ENCODE assay signal across 29 cellular contexts in genomic region chr9:110561826-110562225, GRCh38.
"Had no signal": no experiment of that assay in that cellular context is flagged by ENCODE, and none has a peak within 500 bp of the region (broad histone marks: within the 10 kb centered on the region; RNA-seq: fewer than 3 reads in every experiment).

No MANE protein-coding gene starts in this region.

- H3K9me3 ChIP-seq: suprapubic skin, testis, thoracic aorta, thyroid gland, tibial artery, transverse colon, upper lobe of left lung, upper lobe of right lung, uterus, vagina had no signal

- H3K27me3 Mint-ChIP-seq: stimulated activated memory B cell treated with anti-CD40 and anti-IgM and Interleukin-4, amounts not matched to agents 10 μg/mL and 1 μg/mL and 100 μg/mL, for 72 hours; stimulated activated naive CD8-positive, alpha-beta T cell treated with anti-CD3 and anti-CD28 coated beads, Interleukin-15, Interleukin-2, amounts not matched to agents 100 ng/mL and 50 ng/mL, for 24 hours had no signal

- H3K27ac ChIP-seq: stomach, suprapubic skin, testis, thoracic aorta, thyroid gland, tibial artery, tibial nerve, transverse colon, upper lobe of left lung, upper lobe of right lung, uterus, vagina had no signal

- ATAC-seq: stimulated activated effector memory CD8-positive, alpha-beta T cell treated with anti-CD3 and anti-CD28 coated beads, Interleukin-12 subunit alpha, Interleukin-12 subunit beta, amount 100 ng/mL, for 72 hours; stimulated activated memory B cell treated with anti-CD40 and anti-IgM and Interleukin-4, amounts not matched to agents 10 μg/mL and 1 μg/mL and 100 μg/mL, for 72 hours; stimulated activated naive B cell treated with anti-CD40 and anti-IgM and Interleukin-4, amounts not matched to agents 10 μg/mL and 1 μg/mL and 100 μg/mL, for 72 hours; stimulated activated naive CD8-positive, alpha-beta T cell treated with anti-CD3 and anti-CD28 coated beads, Interleukin-15, amount 100 ng/mL, for 72 hours; stimulated activated naive CD8-positive, alpha-beta T cell treated with anti-CD3 and anti-CD28 coated beads, Interleukin-15, Interleukin-2, amounts not matched to agents 100 U/mL and 50 U/mL, for 24 hours; upper lobe of right lung had no signal

- H3K4me1 ChIP-seq: stomach, suprapubic skin, testis, thyroid gland, tibial nerve, transverse colon, upper lobe of left lung, upper lobe of right lung, uterus, vagina had no signal

- DNase-seq: stimulated activated CD4-positive, alpha-beta T cell treated with anti-CD3 and anti-CD28 coated beads, Interleukin-2, amount 100 ng/mL, for 48 hours; stimulated activated CD4-positive, alpha-beta T cell treated with anti-CD3 and anti-CD28 coated beads, Interleukin-4, amount 100 ng/mL, for 1 hour; stimulated activated CD4-positive, alpha-beta T cell treated with anti-CD3 and anti-CD28 coated beads, Interleukin-4, amount 100 ng/mL, for 24 hours; stimulated activated CD4-positive, alpha-beta T cell treated with anti-CD3 and anti-CD28 coated beads, Interleukin-4, amount 100 ng/mL, for 4 hours; stimulated activated CD8-positive, alpha-beta memory T cell treated with anti-CD3 and anti-CD28 coated beads, Interleukin-4, amount 100 ng/mL, for 48 hours; stimulated activated naive B cell treated with anti-CD40 and anti-IgM and Interleukin-4, amounts not matched to agents 10 μg/mL and 1 μg/mL and 100 μg/mL, for 72 hours; stimulated activated naive CD4-positive, alpha-beta T cell; stimulated activated naive CD4-positive, alpha-beta T cell treated with Interleukin-2 at 50 U/mL for 16 hours; stimulated activated naive CD8-positive, alpha-beta T cell treated with anti-CD3 and anti-CD28 coated beads, Interleukin-15, amount 100 ng/mL, for 72 hours; stimulated activated naive CD8-positive, alpha-beta T cell treated with anti-CD3 and anti-CD28 coated beads, Interleukin-15, Interleukin-2, amounts not matched to agents 100 U/mL and 50 U/mL, for 24 hours; stomach; substantia nigra; testis; thyroid gland; tibial artery; transverse colon; trophoblast cell; upper lobe of left lung; upper lobe of right lung; uterus had no signal

- H3K27ac Mint-ChIP-seq: stimulated activated effector memory CD8-positive, alpha-beta T cell treated with anti-CD3 and anti-CD28 coated beads, Interleukin-12 subunit alpha, Interleukin-12 subunit beta, amount 100 ng/mL, for 72 hours; stimulated activated memory B cell treated with anti-CD40 and anti-IgM and Interleukin-4, amounts not matched to agents 10 μg/mL and 1 μg/mL and 100 μg/mL, for 72 hours; stimulated activated naive B cell treated with anti-CD40 and anti-IgM and Interleukin-4, amounts not matched to agents 10 μg/mL and 1 μg/mL and 100 μg/mL, for 72 hours; stimulated activated naive CD8-positive, alpha-beta T cell treated with anti-CD3 and anti-CD28 coated beads, Interleukin-15, amount 100 ng/mL, for 72 hours; stimulated activated naive CD8-positive, alpha-beta T cell treated with anti-CD3 and anti-CD28 coated beads, Interleukin-15, Interleukin-2, amounts not matched to agents 100 ng/mL and 50 ng/mL, for 24 hours; type B pancreatic cell had no signal

- H3K4me3 ChIP-seq: stomach, suprapubic skin, testis, thoracic aorta, thyroid gland, tibial artery, tibial nerve, transverse colon, upper lobe of left lung, upper lobe of right lung, uterus, vagina had no signal

- FAIRE-seq: urothelium cell line had no signal

- H3K9me3 Mint-ChIP-seq: stimulated activated naive B cell treated with anti-CD40 and anti-IgM and Interleukin-4, amounts not matched to agents 10 μg/mL and 1 μg/mL and 100 μg/mL, for 72 hours; stimulated activated naive CD8-positive, alpha-beta T cell treated with anti-CD3 and anti-CD28 coated beads, Interleukin-15, Interleukin-2, amounts not matched to agents 100 ng/mL and 50 ng/mL, for 24 hours; type B pancreatic cell had no signal

- H3K4me3 Mint-ChIP-seq: stimulated activated effector memory CD8-positive, alpha-beta T cell treated with anti-CD3 and anti-CD28 coated beads, Interleukin-12 subunit alpha, Interleukin-12 subunit beta, amount 100 ng/mL, for 72 hours; stimulated activated memory B cell treated with anti-CD40 and anti-IgM and Interleukin-4, amounts not matched to agents 10 μg/mL and 1 μg/mL and 100 μg/mL, for 72 hours; stimulated activated naive B cell treated with anti-CD40 and anti-IgM and Interleukin-4, amounts not matched to agents 10 μg/mL and 1 μg/mL and 100 μg/mL, for 72 hours; stimulated activated naive CD8-positive, alpha-beta T cell treated with anti-CD3 and anti-CD28 coated beads, Interleukin-15, amount 100 ng/mL, for 72 hours; stimulated activated naive CD8-positive, alpha-beta T cell treated with anti-CD3 and anti-CD28 coated beads, Interleukin-15, Interleukin-2, amounts not matched to agents 100 ng/mL and 50 ng/mL, for 24 hours; type B pancreatic cell had no signal

- H3K4me1 Mint-ChIP-seq: stimulated activated effector memory CD8-positive, alpha-beta T cell treated with anti-CD3 and anti-CD28 coated beads, Interleukin-12 subunit alpha, Interleukin-12 subunit beta, amount 100 ng/mL, for 72 hours; stimulated activated memory B cell treated with anti-CD40 and anti-IgM and Interleukin-4, amounts not matched to agents 10 μg/mL and 1 μg/mL and 100 μg/mL, for 72 hours; stimulated activated naive B cell treated with anti-CD40 and anti-IgM and Interleukin-4, amounts not matched to agents 10 μg/mL and 1 μg/mL and 100 μg/mL, for 72 hours; stimulated activated naive CD8-positive, alpha-beta T cell treated with anti-CD3 and anti-CD28 coated beads, Interleukin-15, amount 100 ng/mL, for 72 hours had no signal

- H3K27me3 ChIP-seq: stomach, suprapubic skin, testis, thyroid gland, tibial artery, tibial nerve, transverse colon, upper lobe of left lung, upper lobe of right lung, uterus, vagina had no signal

- H3K36me3 ChIP-seq: stomach, suprapubic skin, thoracic aorta, thyroid gland, tibial artery, tibial nerve, transverse colon, upper lobe of left lung, upper lobe of right lung, uterus, vagina had no signal

- H3K36me3 Mint-ChIP-seq: stimulated activated effector memory CD8-positive, alpha-beta T cell treated with anti-CD3 and anti-CD28 coated beads, Interleukin-12 subunit alpha, Interleukin-12 subunit beta, amount 100 ng/mL, for 72 hours; stimulated activated memory B cell treated with anti-CD40 and anti-IgM and Interleukin-4, amounts not matched to agents 10 μg/mL and 1 μg/mL and 100 μg/mL, for 72 hours; stimulated activated naive B cell treated with anti-CD40 and anti-IgM and Interleukin-4, amounts not matched to agents 10 μg/mL and 1 μg/mL and 100 μg/mL, for 72 hours had no signal
